Comparison of ENCODE assay signal across 12 cellular contexts in the genomic region with DNA sequence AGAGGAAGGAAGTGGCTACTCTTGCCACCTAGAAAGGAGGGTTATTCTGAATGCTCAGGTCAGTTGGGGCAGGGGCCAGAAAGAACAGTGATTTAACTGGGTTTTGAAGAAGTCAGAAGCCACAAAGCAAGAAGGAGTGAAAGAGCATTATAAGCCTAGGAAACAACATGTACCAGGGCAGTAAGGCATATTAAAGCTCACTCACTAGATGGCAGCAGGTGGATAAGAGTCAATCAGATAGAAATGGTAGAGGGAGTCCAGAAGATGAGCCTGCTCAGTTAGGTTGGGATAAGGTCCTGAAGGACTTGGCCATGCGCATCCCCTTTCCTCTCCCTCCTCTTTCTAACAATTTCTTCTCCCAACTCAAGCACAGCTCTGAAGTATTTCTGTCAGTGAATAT. TPM values are rescaled to one million over a fixed set of nuclear protein-coding genes. Genes with fewer than 3 reads are reported as not detected.
DNase-seq lines count a peak whose midpoint lies in the region; ATAC-seq, FAIRE-seq and TF ChIP-seq lines count a peak whose summit lies in the region.
"Had no signal": no experiment of that assay in that cellular context is flagged by ENCODE, and none has a peak within 500 bp of the region (broad histone marks: within the 10 kb centered on the region; RNA-seq: fewer than 3 reads in every experiment).

No MANE protein-coding gene starts in this region.

- no peak overlapping the region for H3K23ac ChIP-seq in mesenchymal stem cell (ENCODE audit: low read length in 2 of 2)

- no peak overlapping the region for H3K18ac ChIP-seq in mesenchymal stem cell (ENCODE audit: low read depth in 1 of 2, low read length in 2 of 2)

- H3K4me1 ChIP-seq in A549: no peaks in the 10 kb centered on the region
- no peaks in the 10 kb centered on the region for H3K4me1 ChIP-seq in OCI-LY1 (ENCODE audit: insufficient read depth, low read length, severe bottlenecking)
- H3K4me1 ChIP-seq in mesenchymal stem cell (ENCODE audit: control insufficient read depth, insufficient read depth, low read depth, low read length): no peaks in the 10 kb centered on the region

- TF ChIP-seq RAD21 in A549 (conservative IDR thresholded peaks at IDR 0.05 in 1 of 2, IDR thresholded peaks at IDR 0.05 in 1 of 2): peak; percentile 14 to 39; a peak in 2 of 5 replicates

- DNase-seq in A549 (ENCODE audit: low read depth in 1 of 2, low spot score in 1 of 2): peak in 1 of 2 experiments; percentile 30
- no peak for DNase-seq in GM12864 (ENCODE audit: low read depth)
- DNase-seq in fibroblast of peridontal ligament (ENCODE audit: extremely low read depth): peak; percentile 2
- no peak for DNase-seq in mesenchymal stem cell
- no peak for DNase-seq in posterior cingulate gyrus
- DNase-seq in GM19239 (ENCODE audit: insufficient read length, low spot score): no peak
- no peak for DNase-seq in ecto neural progenitor cell (ENCODE audit: low spot score)
- DNase-seq: COR-L47, retina had no signal

- WGBS in A549 (ENCODE audit: missing lambda C conversion rate): 55% methylated on average over 1 of the region's 1 CpG
- no CpG with 5 or more reads among the region's 1 CpG for WGBS in mesenchymal stem cell

- H3K27me3 ChIP-seq in OCI-LY1 (ENCODE audit: insufficient read depth, low read length) (no peaks in the 10 kb centered on the region), mesenchymal stem cell (ENCODE audit: control insufficient read depth in 1 of 2, insufficient read depth in 1 of 2, low read length in 2 of 2) (peaks cover 0 to 9% of the 10 kb centered on the region in 2 experiments)

- no peak overlapping the region for H2BK120ac ChIP-seq in mesenchymal stem cell (ENCODE audit: low read depth, low read length)

- no peak overlapping the region for H4K8ac ChIP-seq in mesenchymal stem cell (ENCODE audit: low read length)

- no peak overlapping the region for H3K14ac ChIP-seq in mesenchymal stem cell (ENCODE audit: low read length in 2 of 2)

- no peaks in the 10 kb centered on the region for H3K79me1 ChIP-seq in mesenchymal stem cell (replicated peaks; ENCODE audit: low read length, poor library complexity, severe bottlenecking)

- no peak overlapping the region for H2AK5ac ChIP-seq in mesenchymal stem cell (ENCODE audit: low read length, severe bottlenecking)

- H4K91ac ChIP-seq in mesenchymal stem cell (ENCODE audit: low read length): no peak overlapping the region

- no peak for TF ChIP-seq POLR2A in A549 (IDR thresholded peaks at IDR 0.05; ENCODE audit: low read length)

- no peak overlapping the region for H3K4me3 ChIP-seq in A549
- no peak overlapping the region for H3K4me3 ChIP-seq in GM12864 (ENCODE audit: low read depth, low read length)
- H3K4me3 ChIP-seq in OCI-LY1 (ENCODE audit: low read depth, low read length, poor library complexity, severe bottlenecking): no peak overlapping the region
- H3K4me3 ChIP-seq in mesenchymal stem cell (ENCODE audit: insufficient read depth in 1 of 2, low read depth in 1 of 2, low read length in 2 of 2): no peak overlapping the region

- H3K9ac ChIP-seq in OCI-LY1 (ENCODE audit: low read length) (no peak overlapping the region), mesenchymal stem cell (ENCODE audit: low read length) (no peak overlapping the region)

- H4K20me1 ChIP-seq in OCI-LY1 (ENCODE audit: insufficient read depth, low read length): no peaks in the 10 kb centered on the region

- CTCF ChIA-PET in A549 (lab: Yijun Ruan, JAX): interaction anchor here (0.9 to 1.0 kb wide), 2 partner anchors 151 to 469 kb away, joined by 3 to 5 read pairs; no protein-coding TSS in a partner anchor

- no peak overlapping the region for H2BK15ac ChIP-seq in mesenchymal stem cell (ENCODE audit: low read depth, poor library complexity, severe bottlenecking)

- H3K36me3 ChIP-seq in OCI-LY1 (ENCODE audit: insufficient read depth, low read length) (no peaks in the 10 kb centered on the region), mesenchymal stem cell (ENCODE audit: control insufficient read depth in 1 of 2, insufficient read depth in 2 of 2, low read depth in 1 of 2, low read length in 2 of 2) (no peaks in the 10 kb centered on the region)

- TF ChIP-seq CTCF in A549 (IDR thresholded peaks at IDR 0.05): 0 out of 3 replicates have a peak, but pooled peaks have one; percentile 8
- TF ChIP-seq CTCF in GM12864 (IDR thresholded peaks at IDR 0.05; ENCODE audit: low read depth, low read length, missing control alignments): peak; percentile 19
- peak; percentile 31; the same call in 1 of the 2 replicates for TF ChIP-seq CTCF in OCI-LY1 (IDR thresholded peaks at IDR 0.05; ENCODE audit: low read length)

- intact Hi-C loops in posterior cingulate gyrus (cut with DNase I): no loop called here

- H2AFZ ChIP-seq in OCI-LY1 (ENCODE audit: low read length): no peak overlapping the region
- H2AFZ ChIP-seq in mesenchymal stem cell (ENCODE audit: low read depth, low read length): no peak overlapping the region

- H3K4ac ChIP-seq in mesenchymal stem cell (ENCODE audit: low read depth in 1 of 2, low read length in 2 of 2): no peak overlapping the region

- no peak overlapping the region for H2BK5ac ChIP-seq in mesenchymal stem cell (ENCODE audit: low read depth, low read length, poor library complexity, severe bottlenecking)

- POLR2A ChIA-PET in A549 (lab: Yijun Ruan, JAX): no interaction called here

- no peaks in the 10 kb centered on the region for H3F3A ChIP-seq in OCI-LY1 (ENCODE audit: insufficient read depth, low read length)

- H3K27ac ChIP-seq in A549 (no peak overlapping the region), OCI-LY1 (ENCODE audit: low read depth, low read length, poor library complexity, severe bottlenecking) (no peak overlapping the region), mesenchymal stem cell (ENCODE audit: low read length, poor library complexity, severe bottlenecking) (no peak overlapping the region)

- no peaks in the 10 kb centered on the region for H3K79me2 ChIP-seq in OCI-LY1 (ENCODE audit: insufficient read depth, low read length)

- FAIRE-seq in A549 (lab: Jason Lieb, UNC) (no peak), GM19239 (lab: Jason Lieb, UNC) (no peak)
- FAIRE-seq: TTC549 had no signal

- H3K9me2 ChIP-seq in OCI-LY1 (ENCODE audit: low read depth, low read length): no peaks in the 10 kb centered on the region

- no peaks in the 10 kb centered on the region for H3K9me3 ChIP-seq in A549
- no peaks in the 10 kb centered on the region for H3K9me3 ChIP-seq in OCI-LY1 (ENCODE audit: low read length)
- H3K9me3 ChIP-seq in mesenchymal stem cell (ENCODE audit: control insufficient read depth, low read length): no peaks in the 10 kb centered on the region

- no peak overlapping the region for H3K4me2 ChIP-seq in A549
- no peak overlapping the region for H3K4me2 ChIP-seq in OCI-LY1 (ENCODE audit: low read length)
- no peak overlapping the region for H3K4me2 ChIP-seq in mesenchymal stem cell (ENCODE audit: low read length, poor library complexity, severe bottlenecking)

- no peak for TF ChIP-seq EP300 in A549 (IDR thresholded peaks at IDR 0.05)

- no peak overlapping the region for H2BK12ac ChIP-seq in mesenchymal stem cell (ENCODE audit: low read length in 2 of 2)

- ATAC-seq in A549: peak; percentile 59 to 77; a peak in 4 of 6 replicates

TF ChIP-seq in A549, 52 proteins besides CTCF, POLR2A, EP300 and RAD21 (continues in another document):
- TF ChIP-seq EHMT2 (IDR thresholded peaks at IDR 0.05; ENCODE audit: low read depth): no peak
- TF ChIP-seq ZNF302 (CRISPR knock-in tag; IDR thresholded peaks at IDR 0.05): no peak
- no peak for TF ChIP-seq PBX3 (IDR thresholded peaks at IDR 0.05)
- TF ChIP-seq EHF (CRISPR knock-in tag; IDR thresholded peaks at IDR 0.05): no peak

RNA-seq across cellular contexts. Expression of gene PATE1, which starts 22.0 kb away (rescaled TPM):
- polyA plus RNA-seq in A549 (2011; rRNA removed) (not detected in 2 replicates), A549 (2017; fragmentation: RNase III; extraction: RNeasy Plus Mini Kit Qiagen cat#74134 plus additional on column Dnase treatment) (not detected in 3 replicates)
- not detected in 2 replicates for polyA plus RNA-seq in A549 (2012; cell fraction: cytosol; rRNA removed)
- not detected in 2 replicates for polyA plus RNA-seq in A549 (2012; cell fraction: nucleus; rRNA removed)
- not detected in 2 replicates for polyA minus RNA-seq in A549 (2011; rRNA and poly(A)+ RNA removed)
- not detected for polyA plus RNA-seq in mesenchymal stem cell (2013, experiment 1 of 2)
- polyA plus RNA-seq in mesenchymal stem cell (2013, experiment 2 of 2): not detected
- polyA plus RNA-seq: adipose tissue had no signal

RNA-seq across cellular contexts. Expression of gene ACRV1, which starts 43.5 kb away (rescaled TPM):
- polyA plus RNA-seq in A549 (2011; rRNA removed) (0.19 and 0.28 TPM in 2 replicates), A549 (2017; fragmentation: RNase III; extraction: RNeasy Plus Mini Kit Qiagen cat#74134 plus additional on column Dnase treatment) (0.12 to 0.13 TPM in 2 of 3 replicates, not detected in the other)
- polyA plus RNA-seq in A549 (2012; cell fraction: cytosol; rRNA removed): 0.04 and 0.09 TPM in 2 replicates
- 0.08 TPM in 1 of 2 replicates, not detected in the other for polyA plus RNA-seq in A549 (2012; cell fraction: nucleus; rRNA removed)
- polyA minus RNA-seq in A549 (2011; rRNA and poly(A)+ RNA removed): not detected in 2 replicates
- polyA plus RNA-seq in mesenchymal stem cell (2013, experiment 1 of 2): not detected
- polyA plus RNA-seq in mesenchymal stem cell (2013, experiment 2 of 2): not detected
- polyA plus RNA-seq: adipose tissue had no signal

RNA-seq across cellular contexts. Expression of gene PATE2, which starts 54.5 kb away (rescaled TPM):
- polyA plus RNA-seq in A549 (2011; rRNA removed) (0.21 TPM in 1 of 2 replicates, not detected in the other), A549 (2017; fragmentation: RNase III; extraction: RNeasy Plus Mini Kit Qiagen cat#74134 plus additional on column Dnase treatment) (0.07 TPM in 1 of 3 replicates, not detected in the others)
- polyA plus RNA-seq in A549 (2012; cell fraction: cytosol; rRNA removed): 0.04 TPM in 1 of 2 replicates, not detected in the other
- polyA plus RNA-seq in A549 (2012; cell fraction: nucleus; rRNA removed): not detected in 2 replicates
- polyA minus RNA-seq in A549 (2011; rRNA and poly(A)+ RNA removed): 0.39 TPM in 1 of 2 replicates, not detected in the other
- polyA plus RNA-seq in mesenchymal stem cell (2013, experiment 1 of 2): not detected
- not detected for polyA plus RNA-seq in mesenchymal stem cell (2013, experiment 2 of 2)
- polyA plus RNA-seq: adipose tissue had no signal
